Comparison of ENCODE assay signal across 8 cellular contexts in the genomic region with DNA sequence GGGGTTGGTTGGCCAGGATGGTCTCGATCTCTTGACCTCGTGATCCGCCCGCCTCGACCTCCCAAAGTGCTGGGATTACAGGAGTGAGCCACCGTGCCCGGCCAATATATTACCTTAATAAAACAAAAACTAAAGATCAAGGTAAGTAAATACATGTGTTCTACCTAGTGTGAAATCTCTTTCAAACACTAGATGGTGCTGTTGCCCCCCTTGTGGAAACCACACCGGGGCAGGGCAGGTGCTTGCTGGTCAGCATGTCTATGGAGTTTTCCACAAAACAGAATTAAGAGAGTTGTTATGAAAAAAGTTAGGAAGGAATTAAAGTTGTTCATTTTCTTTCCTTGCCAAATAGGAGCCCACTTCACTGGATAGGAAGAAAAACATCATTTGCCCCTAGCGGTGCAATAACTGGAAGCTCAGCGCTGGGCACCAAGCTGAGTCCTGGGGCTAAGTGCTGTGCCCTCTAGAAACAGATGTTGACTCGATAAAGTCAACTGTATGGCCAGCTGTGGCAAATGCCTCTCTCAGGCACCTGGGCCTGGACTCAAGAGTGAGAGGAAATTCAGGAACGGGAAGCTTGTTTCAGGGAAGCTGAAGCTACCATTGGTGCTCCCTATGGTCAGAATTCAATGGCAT. TPM values are rescaled to one million over a fixed set of nuclear protein-coding genes. Genes with fewer than 3 reads are reported as not detected.
A peak's percentile ranks its signal among the peaks of the same experiment; 100 is the strongest.
DNase-seq lines count a peak whose midpoint lies in the region; ATAC-seq, FAIRE-seq and TF ChIP-seq lines count a peak whose summit lies in the region.

No MANE protein-coding gene starts in this region.

- TF ChIP-seq CTCF in D721Med (IDR thresholded peaks at IDR 0.05; ENCODE audit: insufficient read depth, missing control alignments), result peak; percentile 85
- peak; percentile 67 to 72 for TF ChIP-seq CTCF in fibroblast of lung (conservative IDR thresholded peaks at IDR 0.05 in 1 of 2, IDR thresholded peaks at IDR 0.05 in 1 of 2; ENCODE audit: low read depth in 1 of 2, low read length in 2 of 2)
- TF ChIP-seq CTCF in nephron progenitor cell (IDR thresholded peaks at IDR 0.05), result peak; percentile 92

- peaks cover 65% of the 10 kb centered on the region for H3K27me3 Mint-ChIP-seq in nephron progenitor cell (ENCODE audit: low read depth, poor library complexity)

- no peak for FAIRE-seq in D721Med (lab: Jason Lieb, UNC)

- ATAC-seq in GM19395 (IDR thresholded peaks at IDR 0.05; ENCODE audit: unreplicated experiment), result peak; percentile 89
- ATAC-seq in HG03354 (IDR thresholded peaks at IDR 0.05; ENCODE audit: poor library complexity, severe bottlenecking, unreplicated experiment), result peak; percentile 90

- no peaks in the 10 kb centered on the region for H3K9me3 ChIP-seq in fibroblast of lung (ENCODE audit: control insufficient read depth, insufficient read depth, low read depth, low read length)

- H3K4me3 ChIP-seq in fibroblast of lung (replicated peaks in 1 of 4; ENCODE audit: control extremely low read depth in 1 of 4, insufficient read depth in 1 of 4, low read depth in 3 of 4, low read length in 4 of 4), result no peak overlapping the region

- H4K20me1 ChIP-seq in fibroblast of lung (ENCODE audit: control insufficient read depth, extremely low read depth, insufficient read depth, low read length), result no peaks in the 10 kb centered on the region

- H3K4me2 ChIP-seq in fibroblast of lung (ENCODE audit: extremely low read depth, insufficient read depth, low read length), result no peak overlapping the region

- no peak overlapping the region for H3K27ac Mint-ChIP-seq in nephron progenitor cell

- DNase-seq in D721Med (ENCODE audit: insufficient read length, low spot score) (no peak), NCI-H69 (lab: John Stamatoyannopoulos, UW) (peak; percentile 74), fibroblast of lung (ENCODE audit: low read depth in 2 of 2) (peak; percentile 54 to 76), nephron progenitor cell (peak; percentile 66), HPDE6-E6E7 (ENCODE audit: extremely low spot score) (no peak)
- peak; percentile 47 for DNase-seq in activated CD8-positive, alpha-beta memory T cell treated with anti-CD3 and anti-CD28 coated beads, Interleukin-2, amount 50 U/mL, for 4 hours

- H3K27ac ChIP-seq in fibroblast of lung (ENCODE audit: insufficient read depth, low read length), result no peak overlapping the region

- H3K4me1 ChIP-seq in fibroblast of lung (ENCODE audit: control insufficient read depth, extremely low read depth, insufficient read depth, low read length), result no peaks in the 10 kb centered on the region

- peaks cover 18% of the 10 kb centered on the region for H3K27me3 ChIP-seq in fibroblast of lung (ENCODE audit: control insufficient read depth, insufficient read depth, low read length)

- H2AFZ ChIP-seq in fibroblast of lung (ENCODE audit: low read length), result no peak overlapping the region

- H3K36me3 ChIP-seq in fibroblast of lung (ENCODE audit: control insufficient read depth, insufficient read depth, low read length), result no peaks in the 10 kb centered on the region

- H3K9me3 Mint-ChIP-seq in nephron progenitor cell, result no peaks in the 10 kb centered on the region

- no peak overlapping the region for H3K4me3 Mint-ChIP-seq in nephron progenitor cell

- no peaks in the 10 kb centered on the region for H3K36me3 Mint-ChIP-seq in nephron progenitor cell (ENCODE audit: low read depth)

- H3K4me1 Mint-ChIP-seq in nephron progenitor cell, result peaks cover 37% of the 10 kb centered on the region

- H3K9ac ChIP-seq in fibroblast of lung (ENCODE audit: insufficient read depth, low read length), result no peak overlapping the region

- no peaks in the 10 kb centered on the region for H3K79me2 ChIP-seq in fibroblast of lung (ENCODE audit: control insufficient read depth, insufficient read depth, low read length)

RNA-seq across cellular contexts. Expression of gene KCNJ5, which starts 6.3 kb away (rescaled TPM):
- total RNA-seq in fibroblast of lung, result 0.33 and 0.51 TPM in 2 replicates
- polyA plus RNA-seq in fibroblast of lung, result 0.15 and 0.24 TPM in 2 replicates
- polyA plus RNA-seq in fibroblast of lung (2012), result 0.26 and 0.32 TPM in 2 replicates
- polyA minus RNA-seq in fibroblast of lung (ENCODE audit: low replicate concordance), result not detected in 2 replicates

RNA-seq across cellular contexts. Expression of gene KCNJ1, which starts 17.7 kb away (rescaled TPM):
- under 0.01 TPM in 1 of 2 replicates, not detected in the other for total RNA-seq in fibroblast of lung
- polyA plus RNA-seq in fibroblast of lung, result 0.08 TPM in 1 of 2 replicates, not detected in the other
- not detected in 2 replicates for polyA plus RNA-seq in fibroblast of lung (2012)
- polyA minus RNA-seq in fibroblast of lung (ENCODE audit: low replicate concordance), result not detected in 2 replicates

RNA-seq across cellular contexts. Expression of gene TP53AIP1, which starts 57.9 kb away (rescaled TPM):
- not detected in 2 replicates for total RNA-seq in fibroblast of lung
- not detected in 2 replicates for polyA plus RNA-seq in fibroblast of lung
- polyA plus RNA-seq in fibroblast of lung (2012), result not detected in 2 replicates
- polyA minus RNA-seq in fibroblast of lung (ENCODE audit: low replicate concordance), result not detected in 2 replicates

Comparison
In these comparisons a context has a peak if more than half of its experiments do, and no peak if none do; other contexts are left out.
1. DNase-seq: peak in NCI-H69 (single experiment), activated CD8-positive, alpha-beta memory T cell treated with anti-CD3 and anti-CD28 coated beads, Interleukin-2, amount 50 U/mL, for 4 hours (single experiment), fibroblast of lung (2 of 2) and nephron progenitor cell (single experiment); none in D721Med (single experiment) and HPDE6-E6E7 (single experiment).
2. Peak in every context shown above with its lines, with median percentiles within 50 percentile points of each other: CTCF ChIP-seq.